In genomic region chr21:43789276-43790052, GRCh38 we compare ENCODE assay signal across 7 cellular contexts. TPM values are rescaled to one million over a fixed set of nuclear protein-coding genes. Genes with fewer than 3 reads are reported as not detected.
DNase-seq lines count a peak whose midpoint lies in the region; ATAC-seq and TF ChIP-seq lines count a peak whose summit lies in the region.

RRP1 (plus strand) TSS chr21:43789577; CDS start chr21:43789630, 53 bp downstream.

- no peaks in the 10 kb centered on the region for H4K20me1 ChIP-seq in hepatocyte (ENCODE audit: insufficient read depth, poor library complexity, severe bottlenecking)

- no peaks in the 10 kb centered on the region for H3K36me3 ChIP-seq in hepatocyte (replicated peaks; ENCODE audit: insufficient read depth, low read depth)

- H3K27me3 ChIP-seq in hepatocyte: no peaks in the 10 kb centered on the region

- no peaks in the 10 kb centered on the region for H3K9me2 ChIP-seq in hepatocyte (replicated peaks; ENCODE audit: insufficient read depth)

- peak within 1 kb of the TSS; percentile 81 for H3K4me3 ChIP-seq in hepatocyte
- H3K4me3 ChIP-seq in retinal pigment epithelial cell (ENCODE audit: low read length): peak within 1 kb of the TSS; percentile 96

- peaks cover 32% of the 10 kb centered on the region for H3K79me2 ChIP-seq in hepatocyte

- no peaks in the 10 kb centered on the region for H3K9me3 ChIP-seq in hepatocyte (ENCODE audit: low read depth)

- peak within 1 kb of the TSS; percentile 85 for H3K27ac ChIP-seq in hepatocyte

- H2AFZ ChIP-seq in hepatocyte: peak within 1 kb of the TSS; percentile 82

- peak; percentile 79 for ATAC-seq in GM18511 (IDR thresholded peaks at IDR 0.05; ENCODE audit: unreplicated experiment)
- peak; percentile 84 for ATAC-seq in HG03025 (IDR thresholded peaks at IDR 0.05; ENCODE audit: low FRiP score, unreplicated experiment)

- WGBS in hepatocyte (ENCODE audit: low lambda C conversion rate, missing lambda C conversion rate): under 1% methylated on average over 63 of the region's 84 CpGs

- peaks cover 5% of the 10 kb centered on the region for H3K4me1 ChIP-seq in hepatocyte (ENCODE audit: insufficient read depth)

- peak; percentile 82 for TF ChIP-seq CTCF in hepatocyte (IDR thresholded peaks at IDR 0.05; ENCODE audit: poor library complexity)
- TF ChIP-seq CTCF in retinal pigment epithelial cell (conservative IDR thresholded peaks at IDR 0.05; ENCODE audit: low read depth, low read length): peak; percentile 70

- DNase-seq in NCI-H2081 (lab: John Stamatoyannopoulos, UW) (peak; percentile 81 to 83), T-helper 9 cell (peak; percentile 96), astrocyte of the hippocampus (ENCODE audit: low read depth, low spot score) (peak; percentile 98), hepatocyte (ENCODE audit: low spot score) (peak; percentile 95), retinal pigment epithelial cell (ENCODE audit: low read depth) (peak; percentile 75)

- peak within 1 kb of the TSS; percentile 99 for H3K4me2 ChIP-seq in hepatocyte

RNA-seq across cellular contexts. Expression of gene RRP1, which starts in this region (rescaled TPM):
- 20.8 and 24.1 TPM in 2 replicates for total RNA-seq in hepatocyte
- polyA plus RNA-seq in hepatocyte: 32.0 and 40.9 TPM in 2 replicates

Comparison
In these comparisons a context has a peak if more than half of its experiments do, and no peak if none do; other contexts are left out.
1. Peak in every context shown above with its lines: DNase-seq, ATAC-seq, H3K4me3 ChIP-seq and H3K27ac ChIP-seq.